1 cellular context compared by ENCODE assay signal in the genomic region with DNA sequence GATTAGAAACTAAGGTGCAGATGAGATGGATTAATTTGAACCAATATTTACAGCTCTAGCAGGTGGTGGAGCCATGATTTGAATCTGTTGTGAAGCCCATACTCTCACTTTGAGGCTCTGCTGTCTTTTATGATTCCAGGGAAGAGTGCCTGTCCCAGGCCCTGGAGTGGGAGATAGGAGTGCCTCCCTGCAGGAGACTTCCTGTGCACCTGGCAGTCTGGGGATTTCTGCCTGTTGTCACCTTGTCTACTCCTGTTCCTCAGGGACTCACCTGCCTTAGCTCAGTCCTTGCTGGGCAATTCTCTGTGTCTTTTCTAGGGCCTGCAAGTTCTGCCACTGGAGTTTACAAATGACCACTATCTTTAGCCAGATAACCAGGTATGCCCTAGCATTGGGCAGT.
TF ChIP-seq lines count a peak whose summit lies in the region.

No MANE protein-coding gene starts in this region.

TF ChIP-seq in H1, 55 proteins besides CTCF, POLR2A, EP300 and RAD21:
- TF ChIP-seq TAF1 (IDR thresholded peaks at IDR 0.05; ENCODE audit: low read depth, low read length), result no peak
- TF ChIP-seq CBX5 (IDR thresholded peaks at IDR 0.05; ENCODE audit: low read depth, low read length), result no peak
- TF ChIP-seq JUN (IDR thresholded peaks at IDR 0.05; ENCODE audit: low read depth, low read length), result no peak
- TF ChIP-seq SAP30 (IDR thresholded peaks at IDR 0.05; ENCODE audit: insufficient read depth, insufficient replicate concordance, low read length), result no peak
- no peak for TF ChIP-seq YY1 (IDR thresholded peaks at IDR 0.05; ENCODE audit: low read depth, low read length)
- TF ChIP-seq TCF12 (IDR thresholded peaks at IDR 0.05; ENCODE audit: low read depth, low read length), result peak; percentile 90; the same call in 1 of the 2 replicates
- TF ChIP-seq PHF8 (conservative IDR thresholded peaks at IDR 0.05; ENCODE audit: low read depth, low read length), result no peak
- TF ChIP-seq, protein P1, sequence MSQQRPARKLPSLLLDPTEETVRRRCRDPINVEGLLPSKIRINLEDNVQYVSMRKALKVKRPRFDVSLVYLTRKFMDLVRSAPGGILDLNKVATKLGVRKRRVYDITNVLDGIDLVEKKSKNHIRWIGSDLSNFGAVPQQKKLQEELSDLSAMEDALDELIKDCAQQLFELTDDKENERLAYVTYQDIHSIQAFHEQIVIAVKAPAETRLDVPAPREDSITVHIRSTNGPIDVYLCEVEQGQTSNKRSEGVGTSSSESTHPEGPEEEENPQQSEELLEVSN (IDR thresholded peaks at IDR 0.05), result no peak
- TF ChIP-seq RNF2 (IDR thresholded peaks at IDR 0.05; ENCODE audit: borderline replicate concordance, low read depth, low read length, missing control alignments, poor library complexity, severe bottlenecking), result no peak
